ENCODE assay signal across 8 cellular contexts in genomic region chr1:966135-966602, GRCh38. TPM values are rescaled to one million over a fixed set of nuclear protein-coding genes. Genes with fewer than 3 reads are reported as not detected.
DNase-seq lines count a peak whose midpoint lies in the region; ATAC-seq and TF ChIP-seq lines count a peak whose summit lies in the region.

PLEKHN1 (plus strand) TSS chr1:966482; CDS start chr1:966532, 50 bp downstream.

- H3K36me3 ChIP-seq in IMR-90 (ENCODE audit: control insufficient read depth, insufficient read depth, low read length) (peaks cover 20% of the 10 kb centered on the region), iPS-20b (ENCODE audit: insufficient read depth, low read depth, low read length) (peaks cover 9% of the 10 kb centered on the region; the same call in 1 of the 2 replicates)

- H3K9me3 ChIP-seq in IMR-90 (ENCODE audit: control insufficient read depth, insufficient read depth, low read length): no peaks in the 10 kb centered on the region
- H3K9me3 ChIP-seq in iPS-20b (ENCODE audit: insufficient read depth, low read depth, low read length): no peaks in the 10 kb centered on the region

- peak within 1 kb of the TSS; percentile 78; the same call in 1 of the 2 replicates for H3K27ac ChIP-seq in IMR-90 (ENCODE audit: insufficient read depth, low read length)
- H3K27ac ChIP-seq in iPS-20b (ENCODE audit: low read length): no peak within 1 kb of the TSS

- peaks cover 0 to 7% of the 10 kb centered on the region in 2 donors for H3K9me3 Mint-ChIP-seq in activated naive CD4-positive, alpha-beta T cell treated with anti-CD3 and anti-CD28 coated beads, Interleukin-2, amount 50 U/mL, for 72 hours

- TF ChIP-seq CTCF in IMR-90 (conservative IDR thresholded peaks at IDR 0.05; ENCODE audit: low read depth, low read length): no peak

- no peak within 1 kb of the TSS for H3K27ac Mint-ChIP-seq in activated naive CD4-positive, alpha-beta T cell treated with anti-CD3 and anti-CD28 coated beads, Interleukin-2, amount 50 U/mL, for 72 hours

- H2AK9ac ChIP-seq in IMR-90 (replicated peaks; ENCODE audit: low read depth, low read length, poor library complexity): peak within 1 kb of the TSS; percentile 93

- peaks cover 7 to 22% of the 10 kb centered on the region in 2 experiments; a peak in 3 of 4 replicates for H3K79me1 ChIP-seq in IMR-90 (ENCODE audit: low read depth in 1 of 2, low read length in 2 of 2)

- H2AFZ ChIP-seq in IMR-90 (replicated peaks; ENCODE audit: low read length, poor library complexity): peak within 1 kb of the TSS; percentile 91

- H2BK20ac ChIP-seq in IMR-90 (ENCODE audit: low read depth, low read length): no peak within 1 kb of the TSS

- H3K4me3 ChIP-seq in IMR-90 (ENCODE audit: insufficient read depth, low read depth, low read length) (peak within 1 kb of the TSS; percentile 92), iPS-20b (ENCODE audit: low read length) (peak within 1 kb of the TSS; percentile 66; the same call in 1 of the 2 replicates)

- peak within 1 kb of the TSS; percentile 75 for H3K4ac ChIP-seq in IMR-90 (ENCODE audit: low read depth, low read length)

- H3K27me3 ChIP-seq in IMR-90 (ENCODE audit: control insufficient read depth, insufficient read depth, low read length) (peaks cover 5% of the 10 kb centered on the region; the same call in 1 of the 2 replicates), iPS-20b (ENCODE audit: insufficient read depth, low read length) (peaks cover 65% of the 10 kb centered on the region)

- dilution Hi-C loops in IMR-90 (cut with HindIII; ENCODE audit: low sequenced_read_pairs, unreplicated experiment): no loop called here

- peak within 1 kb of the TSS; percentile 62 for H3K14ac ChIP-seq in IMR-90 (replicated peaks; ENCODE audit: low read depth, low read length)

- intact Hi-C loops in IMR-90 (cut with micrococcal nuclease): no loop called here

- H3K23ac ChIP-seq in IMR-90 (ENCODE audit: low read depth, low read length): peak within 1 kb of the TSS; percentile 61; the same call in 1 of the 2 replicates

- H4K91ac ChIP-seq in IMR-90 (ENCODE audit: insufficient read depth, low read depth, low read length): peak within 1 kb of the TSS; percentile 87

- H3K18ac ChIP-seq in IMR-90 (ENCODE audit: low read depth, low read length): peak within 1 kb of the TSS; percentile 77; the same call in 1 of the 2 replicates

- peak within 1 kb of the TSS; percentile 83 for H2BK5ac ChIP-seq in IMR-90 (ENCODE audit: low read depth, low read length, poor library complexity, severe bottlenecking)

- no peak for TF ChIP-seq RAD21 in IMR-90 (IDR thresholded peaks at IDR 0.05; ENCODE audit: low read length)

- H3K9me1 ChIP-seq in IMR-90 (ENCODE audit: insufficient read depth, low read length): peaks cover 9% of the 10 kb centered on the region

- peak within 1 kb of the TSS; percentile 76 to 89 for H4K8ac ChIP-seq in IMR-90 (ENCODE audit: low read depth in 2 of 2, low read length in 2 of 2)

- TF ChIP-seq POLR2A in IMR-90 (IDR thresholded peaks at IDR 0.05; ENCODE audit: low read depth, low read length): 0 out of 2 replicates have a peak, but pooled peaks have one; percentile 22

- no peaks in the 10 kb centered on the region for H4K20me1 ChIP-seq in IMR-90 (ENCODE audit: insufficient read depth, low read length)

- H3K4me2 ChIP-seq in IMR-90 (ENCODE audit: low read depth, low read length): peak within 1 kb of the TSS; percentile 96

- BruUV-seq in IMR-90 (replicated peaks; lab: Mats Ljungman, UMichigan): no TSS peak

- H2AK5ac ChIP-seq in IMR-90 (ENCODE audit: low read depth, low read length): peak within 1 kb of the TSS; percentile 94

- ATAC-seq in GM19025 (IDR thresholded peaks at IDR 0.05; ENCODE audit: low read depth, unreplicated experiment) (peak; percentile 24), IMR-90 (ENCODE audit: low read depth) (peak; percentile 60)
- peak; percentile 68 to 71 for ATAC-seq in activated naive CD4-positive, alpha-beta T cell treated with anti-CD3 and anti-CD28 coated beads, Interleukin-2, amount 50 U/mL, for 72 hours
- ATAC-seq in stimulated activated naive CD8-positive, alpha-beta T cell treated with anti-CD3 and anti-CD28 coated beads, Interleukin-15, Interleukin-2, amounts not matched to agents 100 U/mL and 50 U/mL, for 24 hours: peak; percentile 62

- in situ Hi-C loops in IMR-90 (cut with MboI; ENCODE audit: low sequenced_read_pairs): no loop called here

- DNase-seq in A172 (ENCODE audit: low spot score) (peak; percentile 62), IMR-90 (peak; percentile 45), SIG-M5 treated with dmso at 0.1 percent for 504 hours (lab: John Stamatoyannopoulos, UW; ENCODE audit: unreplicated experiment) (no peak), hippocampal formation (lab: John Stamatoyannopoulos, UW) (no peak)
- DNase-seq in activated naive CD4-positive, alpha-beta T cell treated with anti-CD3 and anti-CD28 coated beads, Interleukin-2, amount 50 U/mL, for 72 hours (ENCODE audit: low spot score in 2 of 2): no peak
- peak; percentile 58 for DNase-seq in stimulated activated naive CD8-positive, alpha-beta T cell treated with anti-CD3 and anti-CD28 coated beads, Interleukin-15, Interleukin-2, amounts not matched to agents 100 U/mL and 50 U/mL, for 24 hours

- H2BK120ac ChIP-seq in IMR-90 (ENCODE audit: low read depth, low read length): peak within 1 kb of the TSS; percentile 66

- H3K56ac ChIP-seq in IMR-90 (ENCODE audit: extremely low read depth, insufficient read depth, low read length): no peak within 1 kb of the TSS; the same call in 1 of the 2 replicates

- POLR2A ChIA-PET in IMR-90 (lab: Charles Lee; ENCODE audit: unreplicated experiment): no interaction called here

- H3K4me1 ChIP-seq in IMR-90 (ENCODE audit: control insufficient read depth, insufficient read depth, low read length) (peaks cover 11% of the 10 kb centered on the region), iPS-20b (ENCODE audit: insufficient read depth, low read length) (no peaks in the 10 kb centered on the region)

- CTCF ChIA-PET in IMR-90 (lab: Yijun Ruan, JAX): no interaction called here

- peak within 1 kb of the TSS; percentile 86 for H4K5ac ChIP-seq in IMR-90 (ENCODE audit: low read depth, low read length)

- whole genome bisulfite sequencing in IMR-90 (ENCODE audit: extremely low coverage in 2 of 2, insufficient read length in 1 of 2), 2 experiments: 33% methylated on average over 4 of the region's 24 CpGs; no CpG with 5 or more reads in 1 of the 2 experiments

- peak within 1 kb of the TSS; percentile 85 for H3K9ac ChIP-seq in IMR-90 (ENCODE audit: low read depth, low read length)
- H3K9ac ChIP-seq in iPS-20b (ENCODE audit: low read depth, low read length): no peak within 1 kb of the TSS

- no peak within 1 kb of the TSS; the same call in 2 of the 3 replicates for H2BK15ac ChIP-seq in IMR-90 (ENCODE audit: low read depth, low read length)

- H3K36me3 Mint-ChIP-seq in activated naive CD4-positive, alpha-beta T cell treated with anti-CD3 and anti-CD28 coated beads, Interleukin-2, amount 50 U/mL, for 72 hours: no peaks in the 10 kb centered on the region

TF ChIP-seq in IMR-90, 13 proteins besides CTCF, POLR2A, EP300 and RAD21:
- no peak for TF ChIP-seq NFE2L2 (IDR thresholded peaks at IDR 0.05; ENCODE audit: low read depth, low read length)
- no peak for TF ChIP-seq CHD1 (IDR thresholded peaks at IDR 0.05; ENCODE audit: low read depth, low read length)
- TF ChIP-seq ELK1 (IDR thresholded peaks at IDR 0.05; ENCODE audit: borderline replicate concordance, low read depth, low read length): no peak
- TF ChIP-seq MAFK (IDR thresholded peaks at IDR 0.05; ENCODE audit: low read depth, low read length): no peak

RNA-seq across cellular contexts. Expression of gene PLEKHN1, which starts in this region (rescaled TPM):
- total RNA-seq in A172 (2014; rRNA removed; shearing (Covaris generic)): 0.62 and 0.93 TPM in 2 replicates
- 0.28 and 0.54 TPM in 2 replicates for total RNA-seq in IMR-90 (2012; rRNA removed)
- polyA plus RNA-seq in IMR-90 (2012; rRNA removed): 2.1 and 2.3 TPM in 2 replicates
- polyA plus RNA-seq in IMR-90 (2012; cell fraction: cytosol; rRNA removed): 0.66 and 1.7 TPM in 2 replicates
- 8.1 and 24.8 TPM in 2 replicates for polyA plus RNA-seq in IMR-90 (2012; cell fraction: nucleus; rRNA removed; ENCODE audit: low replicate concordance)
- total RNA-seq in activated naive CD4-positive, alpha-beta T cell treated with anti-CD3 and anti-CD28 coated beads, Interleukin-2, amount 50 U/mL, for 72 hours: 1 to 10 TPM; 1.9 to 5.0 TPM

Comparison
In these comparisons a context has a peak if more than half of its experiments do, and no peak if none do; other contexts are left out.
1. Peak in DNase-seq in A172; RNA of the gene not detected or under 1 TPM.
2. DNase-seq: peak in IMR-90 (single experiment) and stimulated activated naive CD8-positive, alpha-beta T cell treated with anti-CD3 and anti-CD28 coated beads, Interleukin-15, Interleukin-2, amounts not matched to agents 100 U/mL and 50 U/mL, for 24 hours (single experiment); none in activated naive CD4-positive, alpha-beta T cell treated with anti-CD3 and anti-CD28 coated beads, Interleukin-2, amount 50 U/mL, for 72 hours (0 of 2), SIG-M5 treated with dmso at 0.1 percent for 504 hours (single experiment) and hippocampal formation (0 of 2).
3. Peak in every context shown above with its lines, with median percentiles within 50 percentile points of each other: ATAC-seq.